ENCODE assay signal across 12 cellular contexts in genomic region chr2:153105829-153106578, GRCh38.
A peak's percentile ranks its signal among the peaks of the same experiment; 100 is the strongest.
DNase-seq lines count a peak whose midpoint lies in the region; ATAC-seq and TF ChIP-seq lines count a peak whose summit lies in the region.
"Had no signal": no experiment of that assay in that cellular context is flagged by ENCODE, and none has a peak within 500 bp of the region (broad histone marks: within the 10 kb centered on the region; RNA-seq: fewer than 3 reads in every experiment).

No MANE protein-coding gene starts in this region.

- CTCF ChIA-PET in CD8-positive, alpha-beta T cell (lab: Charles Lee): interaction anchor here (0.6 kb wide), 1 partner anchor 70 kb away, joined by 3 read pairs; no protein-coding TSS in a partner anchor

- H4K20me1 ChIP-seq in GM23248 (ENCODE audit: insufficient read depth) (no peaks in the 10 kb centered on the region), hepatocyte (ENCODE audit: insufficient read depth, poor library complexity, severe bottlenecking) (no peaks in the 10 kb centered on the region)

- no peak overlapping the region for H3K4me3 ChIP-seq in CD8-positive, alpha-beta T cell (ENCODE audit: low read depth, low read length)
- H3K4me3 ChIP-seq in GM23248: no peak overlapping the region
- H3K4me3 ChIP-seq in fibroblast of mammary gland (ENCODE audit: control insufficient read depth, low read depth, low read length): no peak overlapping the region
- H3K4me3 ChIP-seq in hepatocyte: no peak overlapping the region
- H3K4me3 ChIP-seq: psoas muscle had no signal

- no peaks in the 10 kb centered on the region for H3K9me3 ChIP-seq in CD8-positive, alpha-beta T cell (ENCODE audit: low read length)
- H3K9me3 ChIP-seq in GM23248 (ENCODE audit: low read depth) (no peaks in the 10 kb centered on the region), hepatocyte (ENCODE audit: low read depth) (no peaks in the 10 kb centered on the region)
- H3K9me3 ChIP-seq: psoas muscle had no signal

- TF ChIP-seq CTCF in CD8-positive, alpha-beta T cell (IDR thresholded peaks at IDR 0.05): no peak
- TF ChIP-seq CTCF in fibroblast of mammary gland (conservative IDR thresholded peaks at IDR 0.05; ENCODE audit: control insufficient read depth, insufficient read depth, low read depth, low read length) (no peak), hepatocyte (IDR thresholded peaks at IDR 0.05; ENCODE audit: poor library complexity) (no peak)

- no peak overlapping the region for H3K9ac ChIP-seq in GM23248

- no peak overlapping the region for H3K27ac ChIP-seq in CD8-positive, alpha-beta T cell (ENCODE audit: low read depth, low read length)
- no peak overlapping the region for H3K27ac ChIP-seq in GM23248
- H3K27ac ChIP-seq in hepatocyte: no peak overlapping the region
- H3K27ac ChIP-seq: psoas muscle had no signal

- DNase-seq in CD8-positive, alpha-beta T cell: no peak
- DNase-seq in GM23248 (peak; percentile 1), RKO (ENCODE audit: low spot score) (peak; percentile 30), fibroblast of mammary gland (ENCODE audit: low read depth) (peak; percentile 28), hepatocyte (ENCODE audit: low spot score) (no peak), NCI-H187 treated with DMSO at 0.1 percent for 48 hours (lab: John Stamatoyannopoulos, UW) (no peak), NCI-H128 (lab: John Stamatoyannopoulos, UW; ENCODE audit: unreplicated experiment) (no peak)
- DNase-seq in effector CD4-positive, alpha-beta T cell: no peak
- DNase-seq: activated naive CD4-positive, alpha-beta T cell treated with anti-CD3 and anti-CD28 coated beads, Interleukin-2, amount 50 U/mL, for 16 hours; NCI-H2081; psoas muscle had no signal

- H3K9me3 Mint-ChIP-seq in CD8-positive, alpha-beta T cell: no peaks in the 10 kb centered on the region
- H3K9me3 Mint-ChIP-seq: T-helper 2 cell treated with Interferon-gamma antibody and Interleukin-4, amounts not matched to agents 5 μg/mL and 100 μg/mL, for 36 hours had no signal

- in situ Hi-C loops in GM23248 (cut with MboI): no loop called here

- H2AFZ ChIP-seq in GM23248: no peak overlapping the region
- H2AFZ ChIP-seq in hepatocyte: no peak overlapping the region

- H3K4me2 ChIP-seq in GM23248 (ENCODE audit: unreplicated experiment) (no peak overlapping the region), hepatocyte (no peak overlapping the region)

- peak overlapping the region; percentile 12 for H3K4me3 Mint-ChIP-seq in CD8-positive, alpha-beta T cell

- WGBS in GM23248 (ENCODE audit: low coverage in 1 of 2, low lambda C conversion rate in 2 of 2, missing lambda C conversion rate in 2 of 2), 2 experiments: 7 to 13% methylated on average over 2 of the region's 2 CpGs
- WGBS in hepatocyte (ENCODE audit: low lambda C conversion rate, missing lambda C conversion rate): 83% methylated on average over 2 of the region's 2 CpGs

- H3K36me3 ChIP-seq in CD8-positive, alpha-beta T cell (ENCODE audit: insufficient read depth, low read length): no peaks in the 10 kb centered on the region
- H3K36me3 ChIP-seq in GM23248 (ENCODE audit: low read depth): no peaks in the 10 kb centered on the region
- H3K36me3 ChIP-seq in hepatocyte (replicated peaks; ENCODE audit: insufficient read depth, low read depth): no peaks in the 10 kb centered on the region

- H3K9me2 ChIP-seq in GM23248 (ENCODE audit: insufficient read depth) (no peaks in the 10 kb centered on the region), hepatocyte (replicated peaks; ENCODE audit: insufficient read depth) (no peaks in the 10 kb centered on the region)

- intact Hi-C loops in CD8-positive, alpha-beta T cell (cut with DNase I, micrococcal nuclease): no loop called here

- H3K4me1 ChIP-seq in CD8-positive, alpha-beta T cell (ENCODE audit: insufficient read depth, low read length): no peaks in the 10 kb centered on the region
- H3K4me1 ChIP-seq in GM23248 (ENCODE audit: insufficient read depth) (no peaks in the 10 kb centered on the region), hepatocyte (ENCODE audit: insufficient read depth) (no peaks in the 10 kb centered on the region)
- H3K4me1 ChIP-seq: psoas muscle had no signal

- POLR2A ChIA-PET in CD8-positive, alpha-beta T cell (lab: Charles Lee): no interaction called here

- no peak overlapping the region for H3K27ac Mint-ChIP-seq in CD8-positive, alpha-beta T cell
- H3K27ac Mint-ChIP-seq: T-helper 2 cell treated with Interferon-gamma antibody and Interleukin-4, amounts not matched to agents 5 μg/mL and 100 μg/mL, for 36 hours had no signal

- H3K27me3 Mint-ChIP-seq in CD8-positive, alpha-beta T cell (ENCODE audit: low read depth): no peaks in the 10 kb centered on the region

- no peaks in the 10 kb centered on the region for H3K79me2 ChIP-seq in GM23248 (ENCODE audit: insufficient read depth)
- no peaks in the 10 kb centered on the region for H3K79me2 ChIP-seq in hepatocyte

- H3K27me3 ChIP-seq in CD8-positive, alpha-beta T cell (ENCODE audit: insufficient read depth, low read length): no peaks in the 10 kb centered on the region
- H3K27me3 ChIP-seq in GM23248 (replicated peaks; ENCODE audit: insufficient read depth) (no peaks in the 10 kb centered on the region), hepatocyte (no peaks in the 10 kb centered on the region)

- H3K4me1 Mint-ChIP-seq in CD8-positive, alpha-beta T cell (ENCODE audit: low read depth): peaks cover 12% of the 10 kb centered on the region

- H3F3A ChIP-seq in GM23248 (ENCODE audit: insufficient read depth): no peaks in the 10 kb centered on the region

- no peak for ATAC-seq in CD8-positive, alpha-beta T cell
- ATAC-seq: psoas muscle had no signal

- no peaks in the 10 kb centered on the region for H3K36me3 Mint-ChIP-seq in CD8-positive, alpha-beta T cell

Comparison
In these comparisons a context has a peak if more than half of its experiments do, and no peak if none do; other contexts are left out.
1. DNase-seq: peak in GM23248 (single experiment), RKO (single experiment) and fibroblast of mammary gland (single experiment); none in CD8-positive, alpha-beta T cell (0 of 7), hepatocyte (single experiment), NCI-H187 treated with DMSO at 0.1 percent for 48 hours (single experiment), NCI-H128 (single experiment) and effector CD4-positive, alpha-beta T cell (single experiment).